28 cellular contexts compared by ENCODE assay signal in genomic region chr7:155947051-155947450, GRCh38.
DNase-seq lines count a peak whose midpoint lies in the region; ATAC-seq, FAIRE-seq and TF ChIP-seq lines count a peak whose summit lies in the region.
"Had no signal": no experiment of that assay in that cellular context is flagged by ENCODE, and none has a peak within 500 bp of the region (broad histone marks: within the 10 kb centered on the region; RNA-seq: fewer than 3 reads in every experiment).

No MANE protein-coding gene starts in this region.

- H3K4me3 ChIP-seq in A549 (no peak overlapping the region), brain microvascular endothelial cell (ENCODE audit: low read depth, low read length) (no peak overlapping the region), kidney epithelial cell (ENCODE audit: low read depth, low read length) (no peak overlapping the region)
- H3K4me3 ChIP-seq: vagina had no signal

- H3K27ac ChIP-seq in A549 (peak overlapping the region; percentile 28 to 73; a peak in 4 of 6 replicates), brain microvascular endothelial cell (no peak overlapping the region)
- H3K27ac ChIP-seq: C4-2B, vagina, WERI-Rb-1 had no signal

- TF ChIP-seq CTCF in A549 (IDR thresholded peaks at IDR 0.05) = no peak
- no peak for TF ChIP-seq CTCF in brain microvascular endothelial cell (IDR thresholded peaks at IDR 0.05; ENCODE audit: low read depth, low read length, missing control alignments)
- no peak for TF ChIP-seq CTCF in kidney epithelial cell (IDR thresholded peaks at IDR 0.05; ENCODE audit: insufficient read depth, low read length, poor library complexity, severe bottlenecking)

- H3K9me3 ChIP-seq in A549 = no peaks in the 10 kb centered on the region
- H3K9me3 ChIP-seq: vagina had no signal

- no peak for TF ChIP-seq POLR2A in A549 (IDR thresholded peaks at IDR 0.05; ENCODE audit: low read length)

- H3K4me3 Mint-ChIP-seq in activated CD4-positive, alpha-beta T cell treated with anti-CD3 and anti-CD28 coated beads, Interleukin-2, amount 10 ng/mL, durations not matched to agents 24 days and 14 days = no peak overlapping the region
- H3K4me3 Mint-ChIP-seq: activated CD4-positive, alpha-beta memory T cell treated with anti-CD3 and anti-CD28 coated beads, Interleukin-2, amount 10 ng/mL, durations not matched to agents 7 days and 5 days; activated naive CD4-positive, alpha-beta T cell treated with anti-CD3 and anti-CD28 coated beads for 36 hours; activated T-cell treated with anti-CD3 and anti-CD28 coated beads, Interleukin-2, amount 50 U/mL, for 24 hours; natural killer cell; T-cell had no signal

- H3K4me2 ChIP-seq in A549 = no peak overlapping the region

- H3K4me1 Mint-ChIP-seq in activated CD4-positive, alpha-beta T cell treated with anti-CD3 and anti-CD28 coated beads, Interleukin-2, amount 10 ng/mL, durations not matched to agents 24 days and 14 days = no peaks in the 10 kb centered on the region
- H3K4me1 Mint-ChIP-seq: natural killer cell had no signal

- no peak overlapping the region for H3K27ac Mint-ChIP-seq in activated CD4-positive, alpha-beta T cell treated with anti-CD3 and anti-CD28 coated beads, Interleukin-2, amount 10 ng/mL, durations not matched to agents 24 days and 14 days
- H3K27ac Mint-ChIP-seq: activated CD4-positive, alpha-beta memory T cell treated with anti-CD3 and anti-CD28 coated beads, Interleukin-2, amount 10 ng/mL, durations not matched to agents 7 days and 5 days; activated naive CD4-positive, alpha-beta T cell treated with anti-CD3 and anti-CD28 coated beads for 36 hours; activated T-cell treated with anti-CD3 and anti-CD28 coated beads, Interleukin-2, amount 50 U/mL, for 24 hours; natural killer cell; T-cell had no signal

- DNase-seq in A549 (ENCODE audit: low read depth in 1 of 2, low spot score in 1 of 2) (peak in 1 of 2 experiments; percentile 29), M059J (ENCODE audit: low read depth) (peak; percentile 95), brain microvascular endothelial cell (peak; percentile 24), kidney epithelial cell (ENCODE audit: low read depth) (peak; percentile 69), mucosa of gallbladder (ENCODE audit: low spot score) (no peak)
- DNase-seq in activated CD4-positive, alpha-beta T cell treated with anti-CD3 and anti-CD28 coated beads, Interleukin-2, amount 10 ng/mL, durations not matched to agents 24 days and 14 days = no peak
- no peak for DNase-seq in activated CD4-positive, CD25-positive, alpha-beta regulatory T cell (lab: John Stamatoyannopoulos, UW)
- DNase-seq: activated CD4-positive, alpha-beta memory T cell treated with anti-CD3 and anti-CD28 coated beads, Interleukin-2, amount 10 ng/mL, durations not matched to agents 7 days and 5 days; activated naive CD4-positive, alpha-beta T cell treated with anti-CD3 and anti-CD28 coated beads for 36 hours; activated T-cell treated with anti-CD3 and anti-CD28 coated beads, Interleukin-2, amount 50 U/mL, for 24 hours; aorta; foreskin fibroblast; GF-D8; hippocampal formation; mesendoderm; natural killer cell; NCI-H2029; NCI-H446; small intestine; stimulated activated CD4-positive, alpha-beta T cell treated with anti-CD3 and anti-CD28 coated beads, Interleukin-2, amount 100 ng/mL, for 48 hours; T-cell; WERI-Rb-1 had no signal

- peaks cover 26% of the 10 kb centered on the region for H3K4me1 ChIP-seq in A549
- H3K4me1 ChIP-seq: vagina had no signal

- FAIRE-seq in A549 (lab: Jason Lieb, UNC) = peak; percentile 65
- FAIRE-seq: colon, endometrium, keratinocyte, small intestine had no signal

- H3K36me3 ChIP-seq in brain microvascular endothelial cell (replicated peaks) (no peaks in the 10 kb centered on the region), kidney epithelial cell (ENCODE audit: control insufficient read depth, insufficient read depth, low read length) (no peaks in the 10 kb centered on the region)
- H3K36me3 ChIP-seq: vagina, WERI-Rb-1 had no signal

- H3K36me3 Mint-ChIP-seq in activated CD4-positive, alpha-beta T cell treated with anti-CD3 and anti-CD28 coated beads, Interleukin-2, amount 10 ng/mL, durations not matched to agents 24 days and 14 days (ENCODE audit: low read depth) = no peaks in the 10 kb centered on the region
- H3K36me3 Mint-ChIP-seq: natural killer cell, T-cell had no signal

- POLR2A ChIA-PET in A549 (lab: Yijun Ruan, JAX) = no interaction called here

- in situ Hi-C loops in brain microvascular endothelial cell (cut with HindIII; ENCODE audit: low pct_ligation_motif_present, low sequenced_read_pairs) = no loop called here

- ATAC-seq in A549 (no peak), GM19452 (IDR thresholded peaks at IDR 0.05; ENCODE audit: unreplicated experiment) (no peak)
- ATAC-seq: natural killer cell, T-cell had no signal

- H3K27me3 ChIP-seq in brain microvascular endothelial cell (replicated peaks) (no peaks in the 10 kb centered on the region), kidney epithelial cell (ENCODE audit: control insufficient read depth, insufficient read depth, low read length) (no peaks in the 10 kb centered on the region)
- H3K27me3 ChIP-seq: vagina had no signal

- intact Hi-C loops in activated CD4-positive, alpha-beta T cell treated with anti-CD3 and anti-CD28 coated beads, Interleukin-2, amount 10 ng/mL, durations not matched to agents 24 days and 14 days (cut with micrococcal nuclease) = no loop called here

- WGBS in A549 (ENCODE audit: missing lambda C conversion rate) = 54% methylated on average over 6 of the region's 6 CpGs

- CTCF ChIA-PET in A549 (lab: Yijun Ruan, JAX) = interaction anchor here (1.3 kb wide), 1 partner anchor 230 kb away, joined by 3 read pairs; no protein-coding TSS in a partner anchor

- H3K9me3 Mint-ChIP-seq in activated CD4-positive, alpha-beta T cell treated with anti-CD3 and anti-CD28 coated beads, Interleukin-2, amount 10 ng/mL, durations not matched to agents 24 days and 14 days = no peaks in the 10 kb centered on the region
- H3K9me3 Mint-ChIP-seq: activated T-cell treated with anti-CD3 and anti-CD28 coated beads, Interleukin-2, amount 50 U/mL, for 24 hours had no signal

- peaks cover 1% of the 10 kb centered on the region for H3K27me3 Mint-ChIP-seq in activated CD4-positive, alpha-beta T cell treated with anti-CD3 and anti-CD28 coated beads, Interleukin-2, amount 10 ng/mL, durations not matched to agents 24 days and 14 days

- no peak for TF ChIP-seq RAD21 in A549 (conservative IDR thresholded peaks at IDR 0.05 in 1 of 2, IDR thresholded peaks at IDR 0.05 in 1 of 2)

- no peak for TF ChIP-seq EP300 in A549 (IDR thresholded peaks at IDR 0.05)

TF ChIP-seq in A549, 52 proteins besides CTCF, POLR2A, EP300 and RAD21 (continues in another document):
- no peak for TF ChIP-seq PBX3 (IDR thresholded peaks at IDR 0.05)
- TF ChIP-seq TFCP2L1 (CRISPR knock-in tag; IDR thresholded peaks at IDR 0.05) = no peak
- no peak for TF ChIP-seq FOXS1 (CRISPR knock-in tag; IDR thresholded peaks at IDR 0.05)
- TF ChIP-seq MAZ (IDR thresholded peaks at IDR 0.05; ENCODE audit: borderline replicate concordance, low read depth, low read length) = no peak
- TF ChIP-seq JUN (IDR thresholded peaks at IDR 0.05) = no peak
- TF ChIP-seq BCL3 (IDR thresholded peaks at IDR 0.05) = no peak
- no peak for TF ChIP-seq HOXB13 (CRISPR knock-in tag; IDR thresholded peaks at IDR 0.05; ENCODE audit: low read depth)
- no peak for TF ChIP-seq ELK1 (IDR thresholded peaks at IDR 0.05; ENCODE audit: low read depth, low read length)
- TF ChIP-seq NFE2L2 (conservative IDR thresholded peaks at IDR 0.05; ENCODE audit: low read length) = no peak
- no peak for TF ChIP-seq EHMT2 (IDR thresholded peaks at IDR 0.05; ENCODE audit: low read depth)
- TF ChIP-seq CHD4 (IDR thresholded peaks at IDR 0.05; ENCODE audit: borderline replicate concordance) = no peak
- no peak for TF ChIP-seq E2F6 (IDR thresholded peaks at IDR 0.05; ENCODE audit: borderline replicate concordance, low read depth)
- TF ChIP-seq ESRRA (IDR thresholded peaks at IDR 0.05; ENCODE audit: borderline replicate concordance, low read length) = no peak

Comparison
In these comparisons a context has a peak if more than half of its experiments do, and no peak if none do; other contexts are left out.
1. DNase-seq: peak in M059J (single experiment), brain microvascular endothelial cell (single experiment) and kidney epithelial cell (single experiment); none in mucosa of gallbladder (single experiment), activated CD4-positive, alpha-beta T cell treated with anti-CD3 and anti-CD28 coated beads, Interleukin-2, amount 10 ng/mL, durations not matched to agents 24 days and 14 days (single experiment) and activated CD4-positive, CD25-positive, alpha-beta regulatory T cell (0 of 4).